Comparison of ENCODE assay signal across 23 cellular contexts in the genomic region with DNA sequence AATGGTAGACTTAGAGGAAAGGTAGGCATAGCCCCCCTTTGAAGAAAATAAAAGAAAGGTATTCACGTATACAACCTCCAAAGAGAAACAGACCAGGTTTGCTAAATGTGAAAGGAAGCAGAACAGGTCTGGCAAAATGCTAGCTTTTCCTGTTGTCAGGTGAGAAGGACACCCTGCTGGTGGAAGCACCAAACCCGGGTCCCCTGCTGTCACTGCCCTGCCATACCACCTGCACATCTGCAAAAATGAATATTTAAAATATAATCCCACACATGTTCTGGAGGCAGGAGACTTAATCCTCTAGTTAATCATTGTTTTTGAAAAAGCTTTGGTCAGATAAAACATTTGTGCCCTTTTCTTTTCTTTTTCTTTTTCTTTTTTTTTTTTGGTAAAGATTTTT. TPM values are rescaled to one million over a fixed set of nuclear protein-coding genes. Genes with fewer than 3 reads are reported as not detected.
"Had no signal": no experiment of that assay in that cellular context is flagged by ENCODE, and none has a peak within 500 bp of the region (broad histone marks: within the 10 kb centered on the region; RNA-seq: fewer than 3 reads in every experiment).

No MANE protein-coding gene starts in this region.

- H3K9me3 ChIP-seq: lower lobe of right lung, psoas muscle, right lobe of liver, transverse colon had no signal

- H3K27me3 ChIP-seq: right lobe of liver, transverse colon had no signal

- H3K4me3 ChIP-seq: lower lobe of right lung, psoas muscle, right lobe of liver, smooth muscle cell, transverse colon had no signal

- H3K27ac ChIP-seq: lower lobe of right lung, psoas muscle, right lobe of liver, transverse colon had no signal

- H3K4me2 ChIP-seq: smooth muscle cell had no signal

- H3K9me3 Mint-ChIP-seq: activated naive CD4-positive, alpha-beta T cell treated with anti-CD3 and anti-CD28 coated beads for 36 hours; mesothelial cell of epicardium; neural crest cell had no signal

- H3K36me3 Mint-ChIP-seq: mesothelial cell of epicardium had no signal

- H3K4me3 Mint-ChIP-seq: activated CD4-positive, alpha-beta T cell treated with anti-CD3 and anti-CD28 coated beads, Interleukin-2, amount 10 ng/mL, durations not matched to agents 24 days and 14 days; activated naive CD4-positive, alpha-beta T cell treated with anti-CD3 and anti-CD28 coated beads for 36 hours; mesothelial cell of epicardium; neural crest cell had no signal

- ATAC-seq: left colon, lower lobe of right lung, psoas muscle, right lobe of liver had no signal

- H3K27ac Mint-ChIP-seq: activated CD4-positive, alpha-beta T cell treated with anti-CD3 and anti-CD28 coated beads, Interleukin-2, amount 10 ng/mL, durations not matched to agents 24 days and 14 days; activated naive CD4-positive, alpha-beta T cell treated with anti-CD3 and anti-CD28 coated beads for 36 hours; mesothelial cell of epicardium had no signal

- DNase-seq: activated CD4-positive, alpha-beta T cell treated with anti-CD3 and anti-CD28 coated beads, Interleukin-2, amount 10 ng/mL, durations not matched to agents 24 days and 14 days; activated CD4-positive, CD25-positive, alpha-beta regulatory T cell; activated T-cell treated with anti-CD3 and anti-CD28 coated beads for 4 hours; dermis blood vessel endothelial cell; head of caudate nucleus; left colon; lower lobe of right lung; psoas muscle; right lobe of liver; stimulated activated CD4-positive, alpha-beta T cell treated with anti-CD3 and anti-CD28 coated beads, Interleukin-4, amount 100 ng/mL, for 4 hours; stimulated activated CD8-positive, alpha-beta memory T cell treated with anti-CD3 and anti-CD28 coated beads, Interleukin-4, amount 100 ng/mL, for 48 hours; stimulated activated naive CD4-positive, alpha-beta T cell treated with Interleukin-2 at 50 U/mL for 16 hours; substantia nigra; transverse colon had no signal

- H3K4me1 ChIP-seq: lower lobe of right lung, psoas muscle, right lobe of liver, transverse colon had no signal

- H3K36me3 ChIP-seq: lower lobe of right lung, right lobe of liver, transverse colon had no signal

RNA-seq across cellular contexts. Expression of a gene that starts 48.9 kb away (rescaled TPM):
- total RNA-seq: activated CD4-positive, alpha-beta T cell treated with anti-CD3 and anti-CD28 coated beads, Interleukin-2, amount 10 ng/mL, durations not matched to agents 24 days and 14 days; activated naive CD4-positive, alpha-beta T cell treated with anti-CD3 and anti-CD28 coated beads for 36 hours; bronchial epithelial cell; chondrocyte; dermis blood vessel endothelial cell; epithelial cell of proximal tubule; frontal cortex; left colon; lower lobe of right lung; osteocyte; psoas muscle; right lobe of liver; smooth muscle cell; transverse colon had no signal
- polyA plus RNA-seq: psoas muscle, smooth muscle cell had no signal
